ENCODE assay signal across 1 cellular context in the genomic region with DNA sequence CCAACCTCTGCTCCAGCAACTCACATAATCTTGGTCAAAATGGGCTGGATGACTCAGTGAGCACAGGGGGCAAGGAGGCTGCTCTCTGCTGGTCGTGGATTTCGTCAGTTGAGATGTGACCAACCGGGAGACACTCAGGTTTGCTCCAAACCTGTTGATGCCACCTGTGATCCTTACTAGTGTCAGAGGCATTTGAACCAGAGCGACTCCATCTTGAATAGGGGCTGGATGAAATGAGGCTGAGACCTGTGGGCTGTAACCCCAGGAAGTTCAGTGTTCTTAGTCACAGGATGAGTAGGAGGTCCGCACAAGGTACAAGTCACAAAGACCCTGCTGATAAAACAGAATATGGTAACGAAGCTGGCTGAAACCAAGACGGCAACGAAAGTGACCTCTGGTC.
A peak's percentile ranks its signal among the peaks of the same experiment; 100 is the strongest.
TF ChIP-seq lines count a peak whose summit lies in the region.

No MANE protein-coding gene starts in this region.

TF ChIP-seq in K562, 482 proteins besides CTCF, POLR2A, EP300 and RAD21 (continued from another document):
- TF ChIP-seq ZBTB11 (CRISPR knock-in tag; IDR thresholded peaks at IDR 0.05) (no peak), ZC3H11A (IDR thresholded peaks at IDR 0.05; ENCODE audit: low read depth, low read length) (no peak), CBFA2T3 (IDR thresholded peaks at IDR 0.05) (no peak), DACH1 (IDR thresholded peaks at IDR 0.05; ENCODE audit: partially characterized antibody) (no peak), LARP7 (IDR thresholded peaks at IDR 0.05) (no peak), HNRNPK (IDR thresholded peaks at IDR 0.05; ENCODE audit: low read depth, low read length, poor library complexity, severe bottlenecking) (no peak), ZNF668 (CRISPR knock-in tag; IDR thresholded peaks at IDR 0.05) (no peak), ARHGAP35 (IDR thresholded peaks at IDR 0.05; ENCODE audit: partially characterized antibody) (no peak), ZNF263 (CRISPR knock-in tag; IDR thresholded peaks at IDR 0.05; ENCODE audit: borderline replicate concordance) (no peak), NCOA4 (IDR thresholded peaks at IDR 0.05; ENCODE audit: partially characterized antibody) (no peak), RBM39 (optimal IDR thresholded peaks at IDR 0.05; ENCODE audit: low read depth, low read length) (no peak), ZNF311 (CRISPR knock-in tag; IDR thresholded peaks at IDR 0.05) (peak; percentile 59; the same call in 1 of the 2 replicates), TCF7L2 (IDR thresholded peaks at IDR 0.05; ENCODE audit: low read depth, low read length) (no peak), HLTF (IDR thresholded peaks at IDR 0.05) (no peak), ZNF175 (CRISPR knock-in tag; IDR thresholded peaks at IDR 0.05; ENCODE audit: low read depth) (no peak), TEAD1 (CRISPR knock-in tag; IDR thresholded peaks at IDR 0.05) (0 out of 4 replicates have a peak, but pooled peaks of 1 of the 2 experiments have one; percentile 27), KLF6 (CRISPR knock-in tag; IDR thresholded peaks at IDR 0.05; ENCODE audit: borderline replicate concordance) (0 out of 2 replicates have a peak, but pooled peaks have one; percentile 32), SIX5 (IDR thresholded peaks at IDR 0.05; ENCODE audit: borderline replicate concordance in 1 of 2, insufficient read depth in 1 of 2, low read depth in 1 of 2, low read length in 2 of 2) (no peak), E2F3 (CRISPR knock-in tag; IDR thresholded peaks at IDR 0.05) (0 out of 2 replicates have a peak, but pooled peaks have one; percentile 21), STAT5B (CRISPR knock-in tag; IDR thresholded peaks at IDR 0.05) (no peak), ZNF79 (CRISPR knock-in tag; IDR thresholded peaks at IDR 0.05; ENCODE audit: low read depth) (no peak), HEY1 (CRISPR knock-in tag; IDR thresholded peaks at IDR 0.05; ENCODE audit: borderline replicate concordance) (no peak), ZNF395 (CRISPR knock-in tag; IDR thresholded peaks at IDR 0.05) (peak; percentile 62), GTF2F1 (IDR thresholded peaks at IDR 0.05; ENCODE audit: low read depth, low read length) (no peak), CEBPB (tag; IDR thresholded peaks at IDR 0.05) (no peak), HDGF (IDR thresholded peaks at IDR 0.05) (no peak), EHMT2 (IDR thresholded peaks at IDR 0.05) (no peak), TAF7 (tag; IDR thresholded peaks at IDR 0.05) (no peak), HMG20B (CRISPR knock-in tag; IDR thresholded peaks at IDR 0.05) (no peak), ZNF77 (CRISPR knock-in tag; IDR thresholded peaks at IDR 0.05) (no peak), ZNF41 (CRISPR knock-in tag; conservative IDR thresholded peaks at IDR 0.05) (no peak; the same call in 1 of the 2 replicates)
- TF ChIP-seq, protein P1, sequence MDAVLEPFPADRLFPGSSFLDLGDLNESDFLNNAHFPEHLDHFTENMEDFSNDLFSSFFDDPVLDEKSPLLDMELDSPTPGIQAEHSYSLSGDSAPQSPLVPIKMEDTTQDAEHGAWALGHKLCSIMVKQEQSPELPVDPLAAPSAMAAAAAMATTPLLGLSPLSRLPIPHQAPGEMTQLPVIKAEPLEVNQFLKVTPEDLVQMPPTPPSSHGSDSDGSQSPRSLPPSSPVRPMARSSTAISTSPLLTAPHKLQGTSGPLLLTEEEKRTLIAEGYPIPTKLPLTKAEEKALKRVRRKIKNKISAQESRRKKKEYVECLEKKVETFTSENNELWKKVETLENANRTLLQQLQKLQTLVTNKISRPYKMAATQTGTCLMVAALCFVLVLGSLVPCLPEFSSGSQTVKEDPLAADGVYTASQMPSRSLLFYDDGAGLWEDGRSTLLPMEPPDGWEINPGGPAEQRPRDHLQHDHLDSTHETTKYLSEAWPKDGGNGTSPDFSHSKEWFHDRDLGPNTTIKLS (IDR thresholded peaks at IDR 0.05; ENCODE audit: borderline replicate concordance, low read depth): no peak
- TF ChIP-seq, protein P2, sequence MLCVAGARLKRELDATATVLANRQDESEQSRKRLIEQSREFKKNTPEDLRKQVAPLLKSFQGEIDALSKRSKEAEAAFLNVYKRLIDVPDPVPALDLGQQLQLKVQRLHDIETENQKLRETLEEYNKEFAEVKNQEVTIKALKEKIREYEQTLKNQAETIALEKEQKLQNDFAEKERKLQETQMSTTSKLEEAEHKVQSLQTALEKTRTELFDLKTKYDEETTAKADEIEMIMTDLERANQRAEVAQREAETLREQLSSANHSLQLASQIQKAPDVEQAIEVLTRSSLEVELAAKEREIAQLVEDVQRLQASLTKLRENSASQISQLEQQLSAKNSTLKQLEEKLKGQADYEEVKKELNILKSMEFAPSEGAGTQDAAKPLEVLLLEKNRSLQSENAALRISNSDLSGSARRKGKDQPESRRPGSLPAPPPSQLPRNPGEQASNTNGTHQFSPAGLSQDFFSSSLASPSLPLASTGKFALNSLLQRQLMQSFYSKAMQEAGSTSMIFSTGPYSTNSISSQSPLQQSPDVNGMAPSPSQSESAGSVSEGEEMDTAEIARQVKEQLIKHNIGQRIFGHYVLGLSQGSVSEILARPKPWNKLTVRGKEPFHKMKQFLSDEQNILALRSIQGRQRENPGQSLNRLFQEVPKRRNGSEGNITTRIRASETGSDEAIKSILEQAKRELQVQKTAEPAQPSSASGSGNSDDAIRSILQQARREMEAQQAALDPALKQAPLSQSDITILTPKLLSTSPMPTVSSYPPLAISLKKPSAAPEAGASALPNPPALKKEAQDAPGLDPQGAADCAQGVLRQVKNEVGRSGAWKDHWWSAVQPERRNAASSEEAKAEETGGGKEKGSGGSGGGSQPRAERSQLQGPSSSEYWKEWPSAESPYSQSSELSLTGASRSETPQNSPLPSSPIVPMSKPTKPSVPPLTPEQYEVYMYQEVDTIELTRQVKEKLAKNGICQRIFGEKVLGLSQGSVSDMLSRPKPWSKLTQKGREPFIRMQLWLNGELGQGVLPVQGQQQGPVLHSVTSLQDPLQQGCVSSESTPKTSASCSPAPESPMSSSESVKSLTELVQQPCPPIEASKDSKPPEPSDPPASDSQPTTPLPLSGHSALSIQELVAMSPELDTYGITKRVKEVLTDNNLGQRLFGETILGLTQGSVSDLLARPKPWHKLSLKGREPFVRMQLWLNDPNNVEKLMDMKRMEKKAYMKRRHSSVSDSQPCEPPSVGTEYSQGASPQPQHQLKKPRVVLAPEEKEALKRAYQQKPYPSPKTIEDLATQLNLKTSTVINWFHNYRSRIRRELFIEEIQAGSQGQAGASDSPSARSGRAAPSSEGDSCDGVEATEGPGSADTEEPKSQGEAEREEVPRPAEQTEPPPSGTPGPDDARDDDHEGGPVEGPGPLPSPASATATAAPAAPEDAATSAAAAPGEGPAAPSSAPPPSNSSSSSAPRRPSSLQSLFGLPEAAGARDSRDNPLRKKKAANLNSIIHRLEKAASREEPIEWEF (CRISPR knock-in tag; IDR thresholded peaks at IDR 0.05): no peak
- TF ChIP-seq, protein P3, sequence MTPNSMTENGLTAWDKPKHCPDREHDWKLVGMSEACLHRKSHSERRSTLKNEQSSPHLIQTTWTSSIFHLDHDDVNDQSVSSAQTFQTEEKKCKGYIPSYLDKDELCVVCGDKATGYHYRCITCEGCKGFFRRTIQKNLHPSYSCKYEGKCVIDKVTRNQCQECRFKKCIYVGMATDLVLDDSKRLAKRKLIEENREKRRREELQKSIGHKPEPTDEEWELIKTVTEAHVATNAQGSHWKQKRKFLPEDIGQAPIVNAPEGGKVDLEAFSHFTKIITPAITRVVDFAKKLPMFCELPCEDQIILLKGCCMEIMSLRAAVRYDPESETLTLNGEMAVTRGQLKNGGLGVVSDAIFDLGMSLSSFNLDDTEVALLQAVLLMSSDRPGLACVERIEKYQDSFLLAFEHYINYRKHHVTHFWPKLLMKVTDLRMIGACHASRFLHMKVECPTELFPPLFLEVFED (CRISPR knock-in tag; conservative IDR thresholded peaks at IDR 0.05): no peak
- TF ChIP-seq, protein P4, sequence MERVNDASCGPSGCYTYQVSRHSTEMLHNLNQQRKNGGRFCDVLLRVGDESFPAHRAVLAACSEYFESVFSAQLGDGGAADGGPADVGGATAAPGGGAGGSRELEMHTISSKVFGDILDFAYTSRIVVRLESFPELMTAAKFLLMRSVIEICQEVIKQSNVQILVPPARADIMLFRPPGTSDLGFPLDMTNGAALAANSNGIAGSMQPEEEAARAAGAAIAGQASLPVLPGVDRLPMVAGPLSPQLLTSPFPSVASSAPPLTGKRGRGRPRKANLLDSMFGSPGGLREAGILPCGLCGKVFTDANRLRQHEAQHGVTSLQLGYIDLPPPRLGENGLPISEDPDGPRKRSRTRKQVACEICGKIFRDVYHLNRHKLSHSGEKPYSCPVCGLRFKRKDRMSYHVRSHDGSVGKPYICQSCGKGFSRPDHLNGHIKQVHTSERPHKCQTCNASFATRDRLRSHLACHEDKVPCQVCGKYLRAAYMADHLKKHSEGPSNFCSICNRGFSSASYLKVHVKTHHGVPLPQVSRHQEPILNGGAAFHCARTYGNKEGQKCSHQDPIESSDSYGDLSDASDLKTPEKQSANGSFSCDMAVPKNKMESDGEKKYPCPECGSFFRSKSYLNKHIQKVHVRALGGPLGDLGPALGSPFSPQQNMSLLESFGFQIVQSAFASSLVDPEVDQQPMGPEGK (CRISPR knock-in tag; IDR thresholded peaks at IDR 0.05; ENCODE audit: borderline replicate concordance): no peak
- TF ChIP-seq, protein P5, sequence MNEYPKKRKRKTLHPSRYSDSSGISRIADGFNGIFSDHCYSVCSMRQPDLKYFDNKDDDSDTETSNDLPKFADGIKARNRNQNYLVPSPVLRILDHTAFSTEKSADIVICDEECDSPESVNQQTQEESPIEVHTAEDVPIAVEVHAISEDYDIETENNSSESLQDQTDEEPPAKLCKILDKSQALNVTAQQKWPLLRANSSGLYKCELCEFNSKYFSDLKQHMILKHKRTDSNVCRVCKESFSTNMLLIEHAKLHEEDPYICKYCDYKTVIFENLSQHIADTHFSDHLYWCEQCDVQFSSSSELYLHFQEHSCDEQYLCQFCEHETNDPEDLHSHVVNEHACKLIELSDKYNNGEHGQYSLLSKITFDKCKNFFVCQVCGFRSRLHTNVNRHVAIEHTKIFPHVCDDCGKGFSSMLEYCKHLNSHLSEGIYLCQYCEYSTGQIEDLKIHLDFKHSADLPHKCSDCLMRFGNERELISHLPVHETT (CRISPR knock-in tag; conservative IDR thresholded peaks at IDR 0.05 in 1 of 2, IDR thresholded peaks at IDR 0.05 in 1 of 2): 0 out of 4 replicates have a peak, but pooled peaks of 1 of the 2 experiments have one; percentile 54
- TF ChIP-seq, protein P6, sequence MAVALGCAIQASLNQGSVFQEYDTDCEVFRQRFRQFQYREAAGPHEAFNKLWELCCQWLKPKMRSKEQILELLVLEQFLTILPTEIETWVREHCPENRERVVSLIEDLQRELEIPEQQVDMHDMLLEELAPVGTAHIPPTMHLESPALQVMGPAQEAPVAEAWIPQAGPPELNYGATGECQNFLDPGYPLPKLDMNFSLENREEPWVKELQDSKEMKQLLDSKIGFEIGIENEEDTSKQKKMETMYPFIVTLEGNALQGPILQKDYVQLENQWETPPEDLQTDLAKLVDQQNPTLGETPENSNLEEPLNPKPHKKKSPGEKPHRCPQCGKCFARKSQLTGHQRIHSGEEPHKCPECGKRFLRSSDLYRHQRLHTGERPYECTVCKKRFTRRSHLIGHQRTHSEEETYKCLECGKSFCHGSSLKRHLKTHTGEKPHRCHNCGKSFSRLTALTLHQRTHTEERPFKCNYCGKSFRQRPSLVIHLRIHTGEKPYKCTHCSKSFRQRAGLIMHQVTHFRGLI (CRISPR knock-in tag; IDR thresholded peaks at IDR 0.05): no peak
